24 cellular contexts compared by ENCODE assay signal in genomic region chr3:150357923-150358322, GRCh38.
"Had no signal": no experiment of that assay in that cellular context is flagged by ENCODE, and none has a peak within 500 bp of the region (broad histone marks: within the 10 kb centered on the region; RNA-seq: fewer than 3 reads in every experiment).

No MANE protein-coding gene starts in this region.

- H3K27ac Mint-ChIP-seq: activated B cell treated with CpG ODN at 0.5 μM for 24 hours; activated CD4-positive, alpha-beta T cell treated with anti-CD3 and anti-CD28 coated beads, Interleukin-2, amount 10 ng/mL, durations not matched to agents 24 days and 14 days; activated naive CD4-positive, alpha-beta T cell treated with anti-CD3 and anti-CD28 coated beads, Interleukin-2, amount 50 U/mL, for 72 hours; IgD-negative memory B cell; T-helper 17 cell had no signal

- H3K9me3 Mint-ChIP-seq: activated B cell treated with CpG ODN at 0.5 μM for 24 hours; activated CD4-positive, alpha-beta T cell treated with anti-CD3 and anti-CD28 coated beads, Interleukin-2, amount 10 ng/mL, durations not matched to agents 24 days and 14 days; activated naive CD4-positive, alpha-beta T cell treated with anti-CD3 and anti-CD28 coated beads, Interleukin-2, amount 50 U/mL, for 72 hours; activated T-cell treated with anti-CD3 and anti-CD28 coated beads, Interleukin-2, amount 50 U/mL, for 4 hours had no signal

- H3K36me3 Mint-ChIP-seq: activated naive CD4-positive, alpha-beta T cell treated with anti-CD3 and anti-CD28 coated beads, Interleukin-2, amount 50 U/mL, for 72 hours; IgD-negative memory B cell had no signal

- H3K4me1 Mint-ChIP-seq: activated B cell treated with CpG ODN at 0.5 μM for 24 hours; activated CD4-positive, alpha-beta T cell treated with anti-CD3 and anti-CD28 coated beads, Interleukin-2, amount 10 ng/mL, durations not matched to agents 24 days and 14 days; T-helper 17 cell had no signal

- H3K9me3 ChIP-seq: SJSA1 had no signal

- H3K4me3 Mint-ChIP-seq: activated B cell treated with CpG ODN at 0.5 μM for 24 hours; activated CD4-positive, alpha-beta T cell treated with anti-CD3 and anti-CD28 coated beads, Interleukin-2, amount 10 ng/mL, durations not matched to agents 24 days and 14 days; activated T-cell treated with anti-CD3 and anti-CD28 coated beads, Interleukin-2, amount 50 U/mL, for 4 hours; IgD-negative memory B cell; T-helper 17 cell had no signal

- H3K36me3 ChIP-seq: SJSA1 had no signal

- H3K27me3 Mint-ChIP-seq: activated B cell treated with CpG ODN at 0.5 μM for 24 hours, IgD-negative memory B cell, T-helper 17 cell had no signal

- DNase-seq: activated B cell treated with CpG ODN at 0.5 μM for 24 hours; activated CD4-positive, alpha-beta T cell treated with anti-CD3 and anti-CD28 coated beads for 1 hour; activated CD4-positive, alpha-beta T cell treated with anti-CD3 and anti-CD28 coated beads, Interleukin-2, amount 10 ng/mL, durations not matched to agents 24 days and 14 days; activated CD4-positive, alpha-beta T cell treated with anti-CD3 and anti-CD28 coated beads, Interleukin-2, amount 50 U/mL, for 48 hours; activated effector memory CD4-positive, alpha-beta T cell treated with anti-CD3 and anti-CD28 coated beads, Interleukin-2, amount 50 U/mL, for 16 hours; activated naive CD4-positive, alpha-beta T cell treated with Interleukin-2 at 50 U/mL for 16 hours; activated T-cell treated with anti-CD3 and anti-CD28 coated beads, Interleukin-2, amount 50 U/mL, for 4 hours; KG1; NCI-H1092; NCI-H1417; NCI-H1694; NCI-H2029; NCI-H2107; NCI-H2171 treated with DMSO at 0.1 percent for 48 hours; NCI-H226; NCI-H82; NK-92 treated with Interleukin-12 subunit alpha and Interleukin-12 subunit beta, amount 100 ng/mL, for 24 hours; OCI-M1; SHP77; T-helper 17 cell; T1000 had no signal

- H3K27ac ChIP-seq: SJSA1 had no signal

- ATAC-seq: activated naive CD4-positive, alpha-beta T cell treated with anti-CD3 and anti-CD28 coated beads, Interleukin-2, amount 50 U/mL, for 72 hours; activated T-cell treated with anti-CD3 and anti-CD28 coated beads, Interleukin-2, amount 50 U/mL, for 4 hours; T-helper 17 cell had no signal

- H3K27me3 ChIP-seq: SJSA1 had no signal

- H3K4me3 ChIP-seq: SJSA1 had no signal
